In the genomic region with DNA sequence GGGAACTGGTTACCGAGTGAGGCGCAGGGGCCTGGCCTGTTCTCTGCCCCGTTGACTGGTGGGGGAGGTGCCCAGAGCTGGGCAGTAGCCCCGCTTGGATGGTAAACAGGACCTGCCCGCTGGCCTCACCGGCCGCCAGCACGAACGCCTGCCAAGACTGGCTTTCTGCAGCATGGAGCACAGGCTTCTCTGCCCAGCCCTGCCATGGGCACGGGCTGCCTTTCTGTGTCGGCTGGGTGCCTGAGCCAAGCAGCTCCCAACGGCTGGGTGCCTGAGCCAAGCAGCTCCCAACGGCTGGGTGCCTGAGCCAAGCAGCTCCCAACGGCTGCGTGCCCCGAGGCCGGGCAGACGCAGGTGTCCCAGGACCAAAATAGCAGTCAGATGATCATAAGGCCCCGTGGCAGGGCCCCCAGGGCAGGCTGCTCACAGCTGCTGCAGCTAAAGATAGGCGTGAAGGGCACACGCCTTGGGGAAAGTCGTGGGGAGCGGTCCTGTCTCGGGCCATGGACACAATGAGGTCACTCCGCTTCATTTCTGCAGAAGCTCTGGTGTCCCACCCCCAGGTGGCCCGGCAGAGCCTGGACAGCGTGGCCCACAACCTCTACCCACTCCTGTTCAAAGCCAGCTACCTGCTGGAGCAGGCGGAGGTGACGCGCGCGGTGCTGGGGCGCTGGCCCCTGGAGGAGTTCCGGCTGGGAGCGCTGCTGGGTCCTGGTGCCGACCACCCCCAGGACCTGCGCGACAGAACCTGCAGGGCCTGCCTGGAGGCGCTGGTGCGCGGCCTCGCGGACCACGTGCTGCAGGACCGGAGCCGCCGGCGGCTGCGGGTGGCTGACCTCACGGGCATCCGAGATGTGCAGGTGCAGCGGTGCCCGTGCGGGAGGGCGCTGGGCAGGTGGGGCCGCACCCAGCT, we compare ENCODE assay signal across 8 cellular contexts. TPM values are rescaled to one million over a fixed set of nuclear protein-coding genes. Genes with fewer than 3 reads are reported as not detected.
DNase-seq lines count a peak whose midpoint lies in the region; ATAC-seq and TF ChIP-seq lines count a peak whose summit lies in the region.

A gene (plus strand): TSS at position 460 of the 913 bp plus-strand sequence. CDS start 44 bp downstream, at position 504.

- no peaks in the 10 kb centered on the region for H3K27me3 ChIP-seq in ascending aorta
- peaks cover 18% of the 10 kb centered on the region for H3K27me3 ChIP-seq in brain microvascular endothelial cell (replicated peaks)

- H3K4me1 Mint-ChIP-seq in neural crest cell, result peaks cover 14% of the 10 kb centered on the region

- H3K27ac Mint-ChIP-seq in neural crest cell (ENCODE audit: unreplicated experiment), result peak within 1 kb of the TSS; percentile 76

- TF ChIP-seq CTCF in GM13977 (IDR thresholded peaks at IDR 0.05; ENCODE audit: extremely low read depth, insufficient read depth, missing control alignments) (no peak), ascending aorta (IDR thresholded peaks at IDR 0.05) (no peak), neural crest cell (conservative IDR thresholded peaks at IDR 0.05) (no peak), brain microvascular endothelial cell (IDR thresholded peaks at IDR 0.05; ENCODE audit: low read depth, low read length, missing control alignments) (no peak)

- H3K4me3 Mint-ChIP-seq in neural crest cell, result no peak within 1 kb of the TSS

- H3K4me1 ChIP-seq in ascending aorta, result peaks cover 6% of the 10 kb centered on the region in 2 donors

- intact Hi-C loops in ascending aorta (cut with DNase I), result no loop called here

- H3K9me3 ChIP-seq in ascending aorta, result no peaks in the 10 kb centered on the region

- no peaks in the 10 kb centered on the region for H3K36me3 ChIP-seq in ascending aorta
- no peaks in the 10 kb centered on the region for H3K36me3 ChIP-seq in brain microvascular endothelial cell (replicated peaks)

- no peaks in the 10 kb centered on the region for H3K9me3 Mint-ChIP-seq in neural crest cell

- H3K36me3 Mint-ChIP-seq in neural crest cell (ENCODE audit: low read depth), result no peaks in the 10 kb centered on the region

- peaks cover 3% of the 10 kb centered on the region for H3K27me3 Mint-ChIP-seq in neural crest cell (ENCODE audit: low read depth)

- peak; percentile 64 for DNase-seq in GM13977 (ENCODE audit: low spot score)
- peak in 1 of 2 donors; percentile 36 for DNase-seq in ascending aorta (ENCODE audit: low spot score in 2 of 2)
- DNase-seq in neural crest cell (ENCODE audit: low read depth, low spot score), result no peak
- no peak for DNase-seq in brain microvascular endothelial cell
- DNase-seq in amniotic stem cell (lab: John Stamatoyannopoulos, UW), result no peak
- DNase-seq in T-helper 1 cell, result no peak

- in situ Hi-C loops in GM13977 (cut with MboI; ENCODE audit: low pct_unique_long_range_greater_than_20kb, low sequenced_read_pairs, unreplicated experiment) (no loop called here), brain microvascular endothelial cell (cut with HindIII; ENCODE audit: low pct_ligation_motif_present, low sequenced_read_pairs) (no loop called here)

- ATAC-seq in HG02678 (IDR thresholded peaks at IDR 0.05; ENCODE audit: unreplicated experiment) (peak; percentile 36), HG03025 (IDR thresholded peaks at IDR 0.05; ENCODE audit: low FRiP score, unreplicated experiment) (no peak)

- H3K4me3 ChIP-seq in ascending aorta (peak within 1 kb of the TSS; percentile 14 to 50), brain microvascular endothelial cell (ENCODE audit: low read depth, low read length) (no peak within 1 kb of the TSS)

- H3K27ac ChIP-seq in ascending aorta (peak within 1 kb of the TSS; percentile 17 to 51), brain microvascular endothelial cell (no peak within 1 kb of the TSS)

RNA-seq across cellular contexts. Expression of the gene that starts here (rescaled TPM):
- total RNA-seq in ascending aorta (not detected), neural crest cell (not detected in 2 replicates)
